Comparison of ENCODE assay signal across 28 cellular contexts in the genomic region with DNA sequence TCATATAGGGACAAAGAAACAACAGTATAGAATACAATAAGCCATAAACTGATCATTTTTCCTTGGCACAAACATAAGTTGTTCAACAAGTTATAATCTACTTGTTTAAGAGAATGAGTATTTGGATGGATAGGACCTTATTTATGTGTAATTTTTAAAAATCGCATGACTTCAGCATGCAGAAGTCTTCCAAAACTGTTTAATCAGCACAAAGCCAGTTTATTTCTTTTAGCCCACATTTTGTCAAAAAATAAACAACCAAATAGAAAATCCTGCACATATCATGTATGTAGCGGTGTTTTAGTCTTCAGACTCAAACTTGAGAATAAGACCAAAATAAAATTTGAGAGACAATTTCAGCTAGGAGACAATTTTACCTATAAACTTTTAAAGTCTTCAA.
"Had no signal": no experiment of that assay in that cellular context is flagged by ENCODE, and none has a peak within 500 bp of the region (broad histone marks: within the 10 kb centered on the region; RNA-seq: fewer than 3 reads in every experiment).

No MANE protein-coding gene starts in this region.

- H2AFZ ChIP-seq: neural progenitor cell, parathyroid adenoma had no signal

- H3K4me1 ChIP-seq: neural progenitor cell, parathyroid adenoma, psoas muscle, spleen, suprapubic skin, testis, tibial artery, transverse colon, upper lobe of right lung, uterus had no signal

- DNase-seq: natural killer cell; occipital lobe; ovary; posterior cingulate gyrus; psoas muscle; right cardiac atrium; spleen; stimulated activated CD4-positive, alpha-beta T cell treated with anti-CD3 and anti-CD28 coated beads, Interleukin-12 subunit alpha, Interleukin-12 subunit beta, amount 100 ng/mL, for 4 hours; stimulated activated CD4-positive, alpha-beta T cell treated with anti-CD3 and anti-CD28 coated beads, Interleukin-1b, Interleukin-23, amount 100 ng/mL, for 48 hours; stimulated activated CD4-positive, alpha-beta T cell treated with anti-CD3 and anti-CD28 coated beads, Interleukin-4, amount 100 ng/mL, for 1 hour; stimulated activated CD4-positive, alpha-beta T cell treated with anti-CD3 and anti-CD28 coated beads, Interleukin-4, amount 100 ng/mL, for 4 hours; stimulated activated CD8-positive, alpha-beta memory T cell treated with anti-CD3 and anti-CD28 coated beads, Interleukin-4, amount 100 ng/mL, for 48 hours; stimulated activated naive CD4-positive, alpha-beta T cell; stimulated activated naive CD8-positive, alpha-beta T cell treated with anti-CD3 and anti-CD28 coated beads, Interleukin-15, amount 100 ng/mL, for 72 hours; stimulated activated naive CD8-positive, alpha-beta T cell treated with anti-CD3 and anti-CD28 coated beads, Interleukin-15, Interleukin-2, amounts not matched to agents 100 U/mL and 50 U/mL, for 24 hours; substantia nigra; testis; tibial artery; transverse colon; upper lobe of right lung; uterus had no signal

- ATAC-seq: natural killer cell; psoas muscle; right cardiac atrium; sciatic nerve; stimulated activated memory B cell treated with anti-CD40 and anti-IgM and Interleukin-4, amounts not matched to agents 10 μg/mL and 1 μg/mL and 100 μg/mL, for 72 hours; stimulated activated naive CD8-positive, alpha-beta T cell treated with anti-CD3 and anti-CD28 coated beads, Interleukin-15, amount 100 ng/mL, for 72 hours; stimulated activated naive CD8-positive, alpha-beta T cell treated with anti-CD3 and anti-CD28 coated beads, Interleukin-15, Interleukin-2, amounts not matched to agents 100 U/mL and 50 U/mL, for 24 hours; upper lobe of right lung had no signal

- H3K36me3 ChIP-seq: neural progenitor cell, ovary, spleen, suprapubic skin, tibial artery, transverse colon, upper lobe of right lung, uterus had no signal

- H3K4me3 ChIP-seq: neural progenitor cell, ovary, psoas muscle, skin epidermis, smooth muscle cell, spleen, suprapubic skin, testis, tibial artery, transverse colon, upper lobe of right lung, uterus had no signal

- H3K9me3 ChIP-seq: ovary, psoas muscle, spleen, suprapubic skin, testis, tibial artery, transverse colon, upper lobe of right lung, uterus had no signal

- H3K9ac ChIP-seq: neural progenitor cell, parathyroid adenoma had no signal

- H3K79me2 ChIP-seq: parathyroid adenoma had no signal

- H3K4me2 ChIP-seq: neural progenitor cell, smooth muscle cell had no signal

- H3K27ac ChIP-seq: neural progenitor cell, ovary, parathyroid adenoma, psoas muscle, skin epidermis, spleen, suprapubic skin, testis, tibial artery, transverse colon, upper lobe of right lung, uterus had no signal

- H3K27me3 ChIP-seq: ovary, spleen, suprapubic skin, testis, tibial artery, transverse colon, upper lobe of right lung, uterus had no signal
